Comparison of ENCODE assay signal across 25 cellular contexts in genomic region chr12:127489055-127489454, GRCh38.
A peak's percentile ranks its signal among the peaks of the same experiment; 100 is the strongest.
DNase-seq lines count a peak whose midpoint lies in the region; ATAC-seq, FAIRE-seq and TF ChIP-seq lines count a peak whose summit lies in the region.
"Had no signal": no experiment of that assay in that cellular context is flagged by ENCODE, and none has a peak within 500 bp of the region (broad histone marks: within the 10 kb centered on the region; RNA-seq: fewer than 3 reads in every experiment).

No MANE protein-coding gene starts in this region.

- H3K4me3 Mint-ChIP-seq in type B pancreatic cell = peak overlapping the region; percentile 42
- H3K4me3 Mint-ChIP-seq: activated CD4-positive, alpha-beta T cell treated with anti-CD3 and anti-CD28 coated beads, Interleukin-2, amount 10 ng/mL, durations not matched to agents 24 days and 14 days; activated T-cell treated with anti-CD3 and anti-CD28 coated beads, Interleukin-2, amount 50 U/mL, for 4 hours; central memory CD8-positive, alpha-beta T cell; H9; nephron progenitor cell had no signal

- TF ChIP-seq CTCF in Peyer's patch (IDR thresholded peaks at IDR 0.05) (no peak), type B pancreatic cell (conservative IDR thresholded peaks at IDR 0.05) (no peak)

- H3K36me3 Mint-ChIP-seq in type B pancreatic cell = no peaks in the 10 kb centered on the region

- H3K4me1 Mint-ChIP-seq in type B pancreatic cell (ENCODE audit: unreplicated experiment) = no peaks in the 10 kb centered on the region
- H3K4me1 Mint-ChIP-seq: central memory CD8-positive, alpha-beta T cell; H9; nephron progenitor cell had no signal

- peak; percentile 81 for FAIRE-seq in islet of Langerhans (lab: Jason Lieb, UNC)
- FAIRE-seq: GM19239, keratinocyte had no signal

- DNase-seq in HT-29 (ENCODE audit: low spot score) (peak; percentile 70), Peyer's patch (no peak), type B pancreatic cell (ENCODE audit: extremely low spot score, unreplicated experiment) (no peak), cortex of kidney (lab: John Stamatoyannopoulos, UW) (no peak)
- no peak for DNase-seq in stimulated activated CD8-positive, alpha-beta memory T cell treated with anti-CD3 and anti-CD28 coated beads, Interleukin-4, amount 100 ng/mL, for 48 hours
- DNase-seq: activated CD4-positive, alpha-beta T cell treated with anti-CD3 and anti-CD28 coated beads, Interleukin-2, amount 10 ng/mL, durations not matched to agents 24 days and 14 days; activated gamma-delta T cell treated with Interleukin-2 at 50 U/mL for 16 hours; activated T-cell treated with anti-CD3 and anti-CD28 coated beads, Interleukin-2, amount 50 U/mL, for 4 hours; dorsolateral prefrontal cortex; H9; lower lobe of right lung; NCI-H2081 treated with DMSO at 0.1 percent for 48 hours; NCI-H345; nephron progenitor cell; retina; stimulated activated CD4-positive, alpha-beta T cell treated with anti-CD3 and anti-CD28 coated beads, Interleukin-1b, Interleukin-23, amount 100 ng/mL, for 48 hours; trophoblast cell had no signal

- ATAC-seq in GM18861 (IDR thresholded peaks at IDR 0.05; ENCODE audit: unreplicated experiment) = no peak
- ATAC-seq: activated T-cell treated with anti-CD3 and anti-CD28 coated beads, Interleukin-2, amount 50 U/mL, for 4 hours; lower lobe of right lung had no signal

- H3K27me3 Mint-ChIP-seq in type B pancreatic cell = peaks cover 3% of the 10 kb centered on the region
- H3K27me3 Mint-ChIP-seq: activated CD4-positive, alpha-beta T cell treated with anti-CD3 and anti-CD28 coated beads, Interleukin-2, amount 10 ng/mL, durations not matched to agents 24 days and 14 days; central memory CD8-positive, alpha-beta T cell had no signal

- H3K4me3 ChIP-seq in Peyer's patch = no peak overlapping the region
- H3K4me3 ChIP-seq: BLaER1 treated with 17β-estradiol and CSF1 and Interleukin-3, amounts not matched to agents 10 nM and 100 nM; dorsolateral prefrontal cortex; lower lobe of right lung; smooth muscle cell had no signal

- peak overlapping the region; percentile 63 for H3K27ac Mint-ChIP-seq in type B pancreatic cell
- H3K27ac Mint-ChIP-seq: activated CD4-positive, alpha-beta T cell treated with anti-CD3 and anti-CD28 coated beads, Interleukin-2, amount 10 ng/mL, durations not matched to agents 24 days and 14 days; nephron progenitor cell had no signal

- H3K36me3 ChIP-seq in Peyer's patch = no peaks in the 10 kb centered on the region
- H3K36me3 ChIP-seq: BLaER1 treated with 17β-estradiol and CSF1 and Interleukin-3, amounts not matched to agents 10 nM and 100 nM; lower lobe of right lung had no signal

- no peaks in the 10 kb centered on the region for H3K27me3 ChIP-seq in Peyer's patch
- H3K27me3 ChIP-seq: BLaER1 treated with 17β-estradiol and CSF1 and Interleukin-3, amounts not matched to agents 10 nM and 100 nM; dorsolateral prefrontal cortex had no signal

- no peaks in the 10 kb centered on the region for H3K9me3 Mint-ChIP-seq in type B pancreatic cell
- H3K9me3 Mint-ChIP-seq: activated CD4-positive, alpha-beta T cell treated with anti-CD3 and anti-CD28 coated beads, Interleukin-2, amount 10 ng/mL, durations not matched to agents 24 days and 14 days; activated T-cell treated with anti-CD3 and anti-CD28 coated beads, Interleukin-2, amount 50 U/mL, for 4 hours; central memory CD8-positive, alpha-beta T cell had no signal

- H3K27ac ChIP-seq in Peyer's patch = peak overlapping the region in 3 of 4 donors; percentile 49 to 55 (median 52)
- H3K27ac ChIP-seq: BLaER1 treated with 17β-estradiol and CSF1 and Interleukin-3, amounts not matched to agents 10 nM and 100 nM; dorsolateral prefrontal cortex; lower lobe of right lung; VCaP had no signal

- TF ChIP-seq POLR2A in Peyer's patch (IDR thresholded peaks at IDR 0.05) = no peak

- no peaks in the 10 kb centered on the region for H3K4me1 ChIP-seq in Peyer's patch
- H3K4me1 ChIP-seq: BLaER1 treated with 17β-estradiol and CSF1 and Interleukin-3, amounts not matched to agents 10 nM and 100 nM; lower lobe of right lung had no signal

- no peaks in the 10 kb centered on the region for H3K9me3 ChIP-seq in Peyer's patch
- H3K9me3 ChIP-seq: BLaER1 treated with 17β-estradiol and CSF1 and Interleukin-3, amounts not matched to agents 10 nM and 100 nM; lower lobe of right lung had no signal
